In the genomic region with DNA sequence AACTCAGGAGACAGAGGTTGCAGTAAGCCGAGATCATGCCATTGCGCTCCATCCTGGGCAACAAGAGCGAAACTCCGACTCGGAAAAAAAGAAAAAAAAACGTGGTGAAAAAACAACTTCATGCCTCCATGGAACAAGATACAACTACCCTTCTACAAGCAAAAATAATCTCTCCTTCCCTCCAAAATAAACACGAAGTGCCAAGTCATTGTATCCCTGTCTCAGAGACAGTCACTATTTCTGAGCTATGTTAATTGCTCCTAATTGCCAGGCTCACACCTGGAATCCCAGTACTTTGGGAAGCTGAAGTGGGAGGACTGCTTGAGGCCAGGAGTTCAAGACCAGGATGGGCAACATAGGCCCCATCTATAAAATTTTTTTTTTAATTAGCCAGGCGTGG, we compare ENCODE assay signal across 17 cellular contexts.
"Had no signal": no experiment of that assay in that cellular context is flagged by ENCODE, and none has a peak within 500 bp of the region (broad histone marks: within the 10 kb centered on the region; RNA-seq: fewer than 3 reads in every experiment).

No MANE protein-coding gene starts in this region.

- H3K27ac Mint-ChIP-seq: activated T-cell treated with anti-CD3 and anti-CD28 coated beads, Interleukin-2, amount 50 U/mL, for 72 hours; progenitor cell of endocrine pancreas; stimulated activated naive B cell treated with anti-CD40 and anti-IgM and Interleukin-4, amounts not matched to agents 10 μg/mL and 1 μg/mL and 100 μg/mL, for 72 hours had no signal

- H3K9me3 Mint-ChIP-seq: activated T-cell treated with anti-CD3 and anti-CD28 coated beads, Interleukin-2, amount 50 U/mL, for 72 hours; stimulated activated naive B cell treated with anti-CD40 and anti-IgM and Interleukin-4, amounts not matched to agents 10 μg/mL and 1 μg/mL and 100 μg/mL, for 72 hours had no signal

- H3K9me3 ChIP-seq: esophagus muscularis mucosa, gastroesophageal sphincter, heart left ventricle, left ventricle myocardium inferior, SJSA1, thyroid gland had no signal

- H3K27me3 ChIP-seq: esophagus muscularis mucosa, gastroesophageal sphincter, heart left ventricle, SJSA1, thyroid gland had no signal

- H3K4me3 ChIP-seq: esophagus muscularis mucosa, gastroesophageal sphincter, heart left ventricle, left ventricle myocardium inferior, SJSA1, thyroid gland had no signal

- H3K27me3 Mint-ChIP-seq: progenitor cell of endocrine pancreas; stimulated activated naive B cell treated with anti-CD40 and anti-IgM and Interleukin-4, amounts not matched to agents 10 μg/mL and 1 μg/mL and 100 μg/mL, for 72 hours had no signal

- ATAC-seq: gastroesophageal sphincter; heart left ventricle; stimulated activated naive B cell treated with anti-CD40 and anti-IgM and Interleukin-4, amounts not matched to agents 10 μg/mL and 1 μg/mL and 100 μg/mL, for 72 hours had no signal

- H3K27ac ChIP-seq: esophagus muscularis mucosa, gastroesophageal sphincter, heart left ventricle, left ventricle myocardium inferior, SJSA1, thyroid gland had no signal

- H3K4me1 ChIP-seq: gastroesophageal sphincter, SJSA1 had no signal

- H3K4me3 Mint-ChIP-seq: stimulated activated naive B cell treated with anti-CD40 and anti-IgM and Interleukin-4, amounts not matched to agents 10 μg/mL and 1 μg/mL and 100 μg/mL, for 72 hours had no signal

- DNase-seq: activated CD8-positive, alpha-beta memory T cell treated with anti-CD3 and anti-CD28 coated beads, Interleukin-2, amount 50 U/mL, for 4 hours; activated gamma-delta T cell treated with Interleukin-2 at 50 U/mL for 16 hours; activated T-cell treated with anti-CD3 and anti-CD28 coated beads, Interleukin-2, amount 50 U/mL, for 72 hours; cerebellar nuclear complex; cortex of kidney; heart left ventricle; kidney glomerular epithelial cell; left ventricle myocardium inferior; mammary epithelial cell; midbrain; stimulated activated naive B cell treated with anti-CD40 and anti-IgM and Interleukin-4, amounts not matched to agents 10 μg/mL and 1 μg/mL and 100 μg/mL, for 72 hours; T1000; thyroid gland had no signal
